8 cellular contexts compared by ENCODE assay signal in genomic region chr1:227261501-227261900, GRCh38.
"Had no signal": no experiment of that assay in that cellular context is flagged by ENCODE, and none has a peak within 500 bp of the region (broad histone marks: within the 10 kb centered on the region; RNA-seq: fewer than 3 reads in every experiment).

No MANE protein-coding gene starts in this region.

- H3K9me3 Mint-ChIP-seq: IgD-negative memory B cell had no signal

- DNase-seq: GM23248, GOT3, H7, KBM-7 had no signal

- H3K27ac ChIP-seq: GM23248 had no signal

- H3K4me1 Mint-ChIP-seq: IgD-negative memory B cell had no signal

- H3K36me3 Mint-ChIP-seq: IgD-negative memory B cell had no signal

- H3K4me3 Mint-ChIP-seq: IgD-negative memory B cell had no signal

- ATAC-seq: HCT116, HepG2 had no signal

- H3K36me3 ChIP-seq: HAP-1 had no signal

- H3K27ac Mint-ChIP-seq: IgD-negative memory B cell had no signal

- H3K4me3 ChIP-seq: GM23248, HAP-1 had no signal

- H3K9me3 ChIP-seq: HAP-1 had no signal

- H3K27me3 Mint-ChIP-seq: IgD-negative memory B cell had no signal
